8 cellular contexts compared by ENCODE assay signal in the genomic region with DNA sequence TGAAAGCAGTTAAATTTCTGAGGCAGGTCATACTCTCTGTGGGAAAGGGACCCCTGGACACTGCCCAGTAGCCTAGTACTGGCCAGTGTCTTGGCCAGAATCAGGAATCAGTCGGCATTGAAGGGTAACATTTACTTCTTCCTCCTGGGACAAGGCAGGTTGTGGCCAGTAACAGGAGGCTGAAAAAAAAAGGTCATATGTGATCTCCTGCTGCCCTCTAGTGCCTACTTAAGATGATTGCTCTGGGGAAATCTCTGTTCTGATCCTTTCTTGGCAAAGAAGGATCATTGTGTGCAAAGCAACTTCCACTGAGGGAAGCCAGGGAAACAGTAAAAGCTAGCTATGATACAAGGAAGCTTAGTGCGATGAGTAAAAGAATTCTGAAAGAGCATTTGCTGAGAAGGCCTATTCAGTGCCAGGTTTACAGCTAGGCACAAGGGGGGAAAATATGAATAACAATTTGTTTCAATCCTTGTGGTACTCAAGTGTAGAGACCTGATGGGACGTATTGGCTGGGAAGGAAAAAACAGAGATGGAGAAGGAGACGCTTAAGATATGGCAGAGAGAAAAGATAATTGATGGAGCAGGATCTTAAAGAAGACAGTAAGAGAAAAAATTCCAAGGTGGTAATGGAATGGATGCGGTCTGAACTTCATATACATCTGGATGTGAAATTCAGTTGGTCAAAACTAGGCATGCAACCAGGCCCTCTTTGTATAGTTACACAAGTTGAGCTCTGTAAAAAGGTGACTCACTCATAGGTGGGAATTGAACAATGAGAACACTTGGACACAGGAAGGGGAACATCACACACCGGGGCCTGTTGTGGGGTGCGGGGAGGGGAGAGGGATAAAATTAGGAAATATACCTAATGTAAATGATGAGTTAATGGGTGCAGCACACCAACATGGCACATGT. TPM values are rescaled to one million over a fixed set of nuclear protein-coding genes. Genes with fewer than 3 reads are reported as not detected.
DNase-seq lines count a peak whose midpoint lies in the region; ATAC-seq and TF ChIP-seq lines count a peak whose summit lies in the region.

No MANE protein-coding gene starts in this region.

- H3K9me3 ChIP-seq in DND-41 (ENCODE audit: insufficient read depth, low read length, severe bottlenecking) (no peaks in the 10 kb centered on the region), body of pancreas (no peaks in the 10 kb centered on the region), iPS DF 6.9 (ENCODE audit: control insufficient read depth, insufficient read depth, low read length) (no peaks in the 10 kb centered on the region), spleen (no peaks in the 10 kb centered on the region)

- DNase-seq in DND-41: no peak
- peak; percentile 30 for DNase-seq in NCI-H526 treated with DMSO at 0.1 percent for 48 hours (lab: John Stamatoyannopoulos, UW)
- DNase-seq in body of pancreas: peak; percentile 16 to 64 (median 40)
- DNase-seq in iPS DF 6.9 (ENCODE audit: low read depth, low spot score): peak; percentile 48
- no peak for DNase-seq in spleen
- no peak for DNase-seq in activated CD4-positive, alpha-beta T cell treated with anti-CD3 and anti-CD28 coated beads, Interleukin-2, amount 50 U/mL, for 4 hours

- no peak overlapping the region for H3K4me2 ChIP-seq in DND-41 (ENCODE audit: insufficient read depth, low read length)

- H3K4me1 ChIP-seq in DND-41 (ENCODE audit: insufficient read depth, low read length): no peaks in the 10 kb centered on the region
- H3K4me1 ChIP-seq in body of pancreas: no peaks in the 10 kb centered on the region
- no peaks in the 10 kb centered on the region for H3K4me1 ChIP-seq in iPS DF 6.9 (ENCODE audit: control insufficient read depth, insufficient read depth, low read length)
- no peaks in the 10 kb centered on the region for H3K4me1 ChIP-seq in spleen

- H3K9ac ChIP-seq in DND-41 (ENCODE audit: low read depth, low read length): no peak overlapping the region

- peak; percentile 64; the same call in 2 of the 3 replicates for ATAC-seq in DND-41 (ENCODE audit: insufficient read depth, low read depth)
- ATAC-seq in GM19397 (IDR thresholded peaks at IDR 0.05; ENCODE audit: unreplicated experiment): peak; percentile 80
- ATAC-seq in HG03558 (IDR thresholded peaks at IDR 0.05; ENCODE audit: extremely low read depth, unreplicated experiment): peak; percentile 68
- ATAC-seq in body of pancreas: peak; percentile 92

- no peaks in the 10 kb centered on the region for H3K79me2 ChIP-seq in DND-41 (ENCODE audit: insufficient read depth, low read length)

- intact Hi-C loops in body of pancreas (cut with DNase I) (no loop called here), spleen (cut with DNase I; ENCODE audit: low total_unique reads) (no loop called here)

- TF ChIP-seq POLR2A in body of pancreas (IDR thresholded peaks at IDR 0.05) (no peak), spleen (IDR thresholded peaks at IDR 0.05) (no peak)

- H3K27ac ChIP-seq in DND-41 (ENCODE audit: low read length): no peak overlapping the region
- no peak overlapping the region for H3K27ac ChIP-seq in body of pancreas
- H3K27ac ChIP-seq in iPS DF 6.9 (ENCODE audit: low read length): no peak overlapping the region
- no peak overlapping the region for H3K27ac ChIP-seq in spleen

- 45 to 61% methylated on average over 7 of the region's 7 CpGs for WGBS in body of pancreas, 2 donors
- no CpG with 5 or more reads among the region's 7 CpGs for WGBS in iPS DF 6.9 (ENCODE audit: insufficient coverage, insufficient read length)
- 54 to 75% (median 65%) methylated on average over 7 of the region's 7 CpGs for WGBS in spleen, 5 donors

- H3K36me3 ChIP-seq in DND-41 (ENCODE audit: insufficient read depth, low read length) (no peaks in the 10 kb centered on the region), body of pancreas (replicated peaks in 1 of 2; ENCODE audit: insufficient read depth in 1 of 2, low read depth in 2 of 2) (no peaks in the 10 kb centered on the region), iPS DF 6.9 (ENCODE audit: control insufficient read depth, insufficient read depth, low read length) (no peaks in the 10 kb centered on the region), spleen (no peaks in the 10 kb centered on the region)

- peak; percentile 71 for TF ChIP-seq CTCF in DND-41 (IDR thresholded peaks at IDR 0.05; ENCODE audit: borderline replicate concordance, extremely low read depth, low read length, poor library complexity, severe bottlenecking)
- peak; percentile 42 to 86 (median 80) for TF ChIP-seq CTCF in body of pancreas (IDR thresholded peaks at IDR 0.05)
- TF ChIP-seq CTCF in spleen (IDR thresholded peaks at IDR 0.05 in 8 of 11, conservative IDR thresholded peaks at IDR 0.05 in 3 of 11): peak; percentile 25 to 77 (median 64)

- no peak overlapping the region for H3K4me3 ChIP-seq in DND-41 (ENCODE audit: low read depth in 1 of 2, low read length in 2 of 2)
- no peak overlapping the region for H3K4me3 ChIP-seq in body of pancreas
- no peak overlapping the region for H3K4me3 ChIP-seq in iPS DF 6.9 (ENCODE audit: low read length)
- no peak overlapping the region for H3K4me3 ChIP-seq in spleen

- H4K20me1 ChIP-seq in DND-41 (ENCODE audit: insufficient read depth, low read length): no peaks in the 10 kb centered on the region; the same call in 1 of the 2 replicates

- H3K27me3 ChIP-seq in DND-41 (ENCODE audit: insufficient read depth, low read length, poor library complexity): no peaks in the 10 kb centered on the region
- no peaks in the 10 kb centered on the region for H3K27me3 ChIP-seq in body of pancreas
- no peaks in the 10 kb centered on the region for H3K27me3 ChIP-seq in iPS DF 6.9 (ENCODE audit: control insufficient read depth, insufficient read depth, low read length)
- H3K27me3 ChIP-seq in spleen (replicated peaks in 1 of 7): no peaks in the 10 kb centered on the region

- H2AFZ ChIP-seq in DND-41 (ENCODE audit: low read depth, low read length): no peak overlapping the region

RNA-seq across cellular contexts. Expression of a gene that starts 25.8 kb away (rescaled TPM):
- total RNA-seq in body of pancreas (10 to 100 TPM in 1 of 2 donors, 1 to 10 TPM in 1; 8.6 to 12.2 TPM), spleen (10 to 100 TPM; 15.9 to 22.1 (median 18.7) TPM)
- 1 to 10 TPM; 3.1 to 4.5 (median 3.9) TPM for polyA plus RNA-seq in spleen

Comparison
In these comparisons a context has a peak if more than half of its experiments do, and no peak if none do; other contexts are left out.
1. DNase-seq: peak in NCI-H526 treated with DMSO at 0.1 percent for 48 hours (single experiment), body of pancreas (4 of 4) and iPS DF 6.9 (single experiment); none in DND-41 (single experiment), spleen (single experiment) and activated CD4-positive, alpha-beta T cell treated with anti-CD3 and anti-CD28 coated beads, Interleukin-2, amount 50 U/mL, for 4 hours (0 of 2).
2. Peak in every context shown above with its lines, with median percentiles within 50 percentile points of each other: ATAC-seq and CTCF ChIP-seq.